In genomic region chr6:157645201-157645795, GRCh38 we compare ENCODE assay signal across 15 cellular contexts.
"Had no signal": no experiment of that assay in that cellular context is flagged by ENCODE, and none has a peak within 500 bp of the region (broad histone marks: within the 10 kb centered on the region; RNA-seq: fewer than 3 reads in every experiment).

No MANE protein-coding gene starts in this region.

- H3K27me3 Mint-ChIP-seq: activated naive CD4-positive, alpha-beta T cell treated with anti-CD3 and anti-CD28 coated beads, Interleukin-2, amount 50 U/mL, for 24 hours; activated T-cell treated with anti-CD3 and anti-CD28 coated beads, Interleukin-2, amount 50 U/mL, for 24 hours had no signal

- H3K27ac ChIP-seq: foreskin keratinocyte, right lobe of liver, stomach, testis had no signal

- H3K36me3 Mint-ChIP-seq: activated naive CD4-positive, alpha-beta T cell treated with anti-CD3 and anti-CD28 coated beads, Interleukin-2, amount 50 U/mL, for 24 hours had no signal

- H3K4me3 Mint-ChIP-seq: activated CD4-positive, alpha-beta memory T cell treated with anti-CD3 and anti-CD28 coated beads, Interleukin-2, amount 10 ng/mL, durations not matched to agents 7 days and 5 days; activated naive CD4-positive, alpha-beta T cell treated with anti-CD3 and anti-CD28 coated beads, Interleukin-2, amount 50 U/mL, for 24 hours; activated T-cell treated with anti-CD3 and anti-CD28 coated beads, Interleukin-2, amount 50 U/mL, for 24 hours; nephron had no signal

- H3K9me3 Mint-ChIP-seq: activated CD4-positive, alpha-beta memory T cell treated with anti-CD3 and anti-CD28 coated beads, Interleukin-2, amount 10 ng/mL, durations not matched to agents 7 days and 5 days; activated naive CD4-positive, alpha-beta T cell treated with anti-CD3 and anti-CD28 coated beads, Interleukin-2, amount 50 U/mL, for 24 hours; activated T-cell treated with anti-CD3 and anti-CD28 coated beads, Interleukin-2, amount 50 U/mL, for 24 hours; nephron had no signal

- ATAC-seq: left ventricle myocardium superior had no signal

- H3K4me3 ChIP-seq: adrenal gland, right lobe of liver, stomach, testis, upper lobe of left lung had no signal

- DNase-seq: activated CD4-positive, alpha-beta memory T cell treated with anti-CD3 and anti-CD28 coated beads, Interleukin-2, amount 10 ng/mL, durations not matched to agents 7 days and 5 days; activated CD4-positive, alpha-beta T cell treated with anti-CD3 and anti-CD28 coated beads for 1 hour; activated effector memory CD4-positive, alpha-beta T cell treated with anti-CD3 and anti-CD28 coated beads, Interleukin-2, amount 50 U/mL, for 16 hours; activated T-cell treated with anti-CD3 and anti-CD28 coated beads, Interleukin-2, amount 50 U/mL, for 24 hours; adrenal gland; effector memory CD4-positive, alpha-beta T cell; left ventricle myocardium superior; mesenchymal stem cell; right lobe of liver; stomach; testis; upper lobe of left lung had no signal

- H3K27ac Mint-ChIP-seq: activated CD4-positive, alpha-beta memory T cell treated with anti-CD3 and anti-CD28 coated beads, Interleukin-2, amount 10 ng/mL, durations not matched to agents 7 days and 5 days; activated naive CD4-positive, alpha-beta T cell treated with anti-CD3 and anti-CD28 coated beads, Interleukin-2, amount 50 U/mL, for 24 hours; activated T-cell treated with anti-CD3 and anti-CD28 coated beads, Interleukin-2, amount 50 U/mL, for 24 hours; nephron had no signal
